Comparison of ENCODE assay signal across 8 cellular contexts in genomic region chr1:119327066-119327435, GRCh38. TPM values are rescaled to one million over a fixed set of nuclear protein-coding genes. Genes with fewer than 3 reads are reported as not detected.
DNase-seq lines count a peak whose midpoint lies in the region; ATAC-seq and TF ChIP-seq lines count a peak whose summit lies in the region.

No MANE protein-coding gene starts in this region.

- H3K4me3 ChIP-seq in HEK293 (ENCODE audit: low read depth, low read length) = no peak overlapping the region
- H3K4me3 ChIP-seq in iPS-18a (ENCODE audit: low read length) = peak overlapping the region; percentile 62
- peak overlapping the region; percentile 59 to 61 (median 60) for H3K4me3 ChIP-seq in skeletal muscle tissue (ENCODE audit: low read length in 3 of 3)

- CTCF ChIA-PET in HEK293 (lab: Yijun Ruan, JAX) = no interaction called here

- peaks cover 10% of the 10 kb centered on the region for H3K27me3 ChIP-seq in iPS-18a (ENCODE audit: control insufficient read depth, insufficient read depth, low read length)
- H3K27me3 ChIP-seq in skeletal muscle tissue (ENCODE audit: control insufficient read depth in 3 of 3, insufficient read depth in 3 of 3, low read length in 3 of 3) = no peaks in the 10 kb centered on the region

- POLR2A ChIA-PET in HEK293 (lab: Yijun Ruan, JAX) = no interaction called here

- peaks cover 24% of the 10 kb centered on the region for H3K4me1 ChIP-seq in HEK293 (ENCODE audit: control insufficient read depth, insufficient read depth, low read length)
- H3K4me1 ChIP-seq in iPS-18a (ENCODE audit: control insufficient read depth, low read depth, low read length) = peaks cover 43% of the 10 kb centered on the region
- H3K4me1 ChIP-seq in skeletal muscle tissue (ENCODE audit: control insufficient read depth in 3 of 3, insufficient read depth in 3 of 3, low read length in 3 of 3) = peaks cover 0 to 10% (median 8%) of the 10 kb centered on the region in 3 donors

- peaks cover 9% of the 10 kb centered on the region for H3K27me3 Mint-ChIP-seq in activated T-cell treated with anti-CD3 and anti-CD28 coated beads, Interleukin-2, amount 50 U/mL, for 72 hours (ENCODE audit: low read depth)

- peaks cover 21% of the 10 kb centered on the region for H3K4me1 Mint-ChIP-seq in activated T-cell treated with anti-CD3 and anti-CD28 coated beads, Interleukin-2, amount 50 U/mL, for 72 hours (ENCODE audit: low read depth)

- no peak for TF ChIP-seq CTCF in HEK293 (tag by site-specific recombination; IDR thresholded peaks at IDR 0.05)

- H3K4me3 Mint-ChIP-seq in activated T-cell treated with anti-CD3 and anti-CD28 coated beads, Interleukin-2, amount 50 U/mL, for 72 hours = peak overlapping the region; percentile 82 to 85

- DNase-seq in activated T-cell treated with anti-CD3 and anti-CD28 coated beads, Interleukin-2, amount 50 U/mL, for 72 hours = no peak
- DNase-seq in NCI-H446 (lab: John Stamatoyannopoulos, UW) = no peak
- no peak for DNase-seq in cortex of kidney (lab: John Stamatoyannopoulos, UW)
- DNase-seq in H4 (ENCODE audit: low spot score) = no peak

- no peaks in the 10 kb centered on the region for H3K9me3 ChIP-seq in HEK293 (ENCODE audit: control insufficient read depth, insufficient read depth, low read depth, low read length)
- no peaks in the 10 kb centered on the region for H3K9me3 ChIP-seq in iPS-18a (ENCODE audit: control insufficient read depth, low read depth, low read length)
- no peaks in the 10 kb centered on the region for H3K9me3 ChIP-seq in skeletal muscle tissue (ENCODE audit: control insufficient read depth in 3 of 3, low read length in 3 of 3)

- H3K9ac ChIP-seq in iPS-18a (ENCODE audit: low read length) = peak overlapping the region; percentile 35
- H3K9ac ChIP-seq in skeletal muscle tissue (ENCODE audit: low read depth in 1 of 3, low read length in 3 of 3) = peak overlapping the region in 2 of 3 donors; percentile 33 to 47

- no peaks in the 10 kb centered on the region for H3K36me3 ChIP-seq in HEK293 (ENCODE audit: control insufficient read depth in 2 of 2, insufficient read depth in 1 of 2, low read length in 2 of 2)
- no peaks in the 10 kb centered on the region for H3K36me3 ChIP-seq in iPS-18a (ENCODE audit: control insufficient read depth, low read depth, low read length)
- no peaks in the 10 kb centered on the region for H3K36me3 ChIP-seq in skeletal muscle tissue (ENCODE audit: control insufficient read depth in 3 of 3, insufficient read depth in 3 of 3, low read length in 3 of 3)

- H3K27ac ChIP-seq in HEK293 (ENCODE audit: extremely low read depth, low read depth, low read length) (peak overlapping the region; percentile 68), iPS-18a (ENCODE audit: low read length) (no peak overlapping the region), skeletal muscle tissue (ENCODE audit: low read depth, low read length) (no peak overlapping the region)

- peak; percentile 12 to 22 for ATAC-seq in activated T-cell treated with anti-CD3 and anti-CD28 coated beads, Interleukin-2, amount 50 U/mL, for 72 hours (replicated peaks in 1 of 2)
- no peak for ATAC-seq in esophagus mucosa

- H3K36me3 Mint-ChIP-seq in activated T-cell treated with anti-CD3 and anti-CD28 coated beads, Interleukin-2, amount 50 U/mL, for 72 hours (ENCODE audit: insufficient read depth in 2 of 2) = no peaks in the 10 kb centered on the region

- no peaks in the 10 kb centered on the region for H3K9me3 Mint-ChIP-seq in activated T-cell treated with anti-CD3 and anti-CD28 coated beads, Interleukin-2, amount 50 U/mL, for 72 hours

- H3K27ac Mint-ChIP-seq in activated T-cell treated with anti-CD3 and anti-CD28 coated beads, Interleukin-2, amount 50 U/mL, for 72 hours = no peak overlapping the region

TF ChIP-seq in HEK293, 187 proteins besides CTCF, POLR2A, EP300 and RAD21 (continues in another document):
- TF ChIP-seq ZNF114 (tag by site-specific recombination; IDR thresholded peaks at IDR 0.05) = no peak
- no peak for TF ChIP-seq ZNF19 (tag by site-specific recombination; IDR thresholded peaks at IDR 0.05; ENCODE audit: low read depth)
- no peak for TF ChIP-seq ZNF18 (tag by site-specific recombination; IDR thresholded peaks at IDR 0.05)
- TF ChIP-seq RBAK (tag by site-specific recombination; IDR thresholded peaks at IDR 0.05) = no peak
- no peak for TF ChIP-seq ZNF10 (tag by site-specific recombination; IDR thresholded peaks at IDR 0.05)
- TF ChIP-seq TCF7L2 (IDR thresholded peaks at IDR 0.05; ENCODE audit: borderline replicate concordance, low read depth, low read length) = peak; percentile 52; the same call in 1 of the 2 replicates
- TF ChIP-seq ZNF677 (tag by site-specific recombination; IDR thresholded peaks at IDR 0.05) = no peak
- TF ChIP-seq PRDM10 (tag by site-specific recombination; IDR thresholded peaks at IDR 0.05) = peak; percentile 58
- TF ChIP-seq ZNF555 (tag by site-specific recombination; conservative IDR thresholded peaks at IDR 0.05) = no peak
- TF ChIP-seq KLF8 (tag by site-specific recombination; IDR thresholded peaks at IDR 0.05) = no peak
- no peak for TF ChIP-seq ZNF266 (tag by site-specific recombination; IDR thresholded peaks at IDR 0.05; ENCODE audit: low read depth)
- TF ChIP-seq ZNF350 (tag by site-specific recombination; IDR thresholded peaks at IDR 0.05) = no peak
- no peak for TF ChIP-seq ZBTB26 (tag by site-specific recombination; optimal IDR thresholded peaks at IDR 0.05)
- no peak for TF ChIP-seq ZBTB1 (tag by site-specific recombination; IDR thresholded peaks at IDR 0.05)
- no peak for TF ChIP-seq ZNF354C (tag by site-specific recombination; IDR thresholded peaks at IDR 0.05; ENCODE audit: borderline replicate concordance, low read depth)
- TF ChIP-seq ZBTB48 (tag by site-specific recombination; IDR thresholded peaks at IDR 0.05) = 0 out of 2 replicates have a peak, but pooled peaks have one; percentile 20

RNA-seq across cellular contexts. Expression of gene HAO2, which starts 41.5 kb away (rescaled TPM):
- total RNA-seq in activated T-cell treated with anti-CD3 and anti-CD28 coated beads, Interleukin-2, amount 50 U/mL, for 72 hours = not detected
- total RNA-seq in skeletal muscle tissue (not detected), esophagus mucosa (not detected)
- total RNA-seq in H4 (2014; rRNA removed; shearing (Covaris generic)) = not detected in 2 replicates
